Comparison of ENCODE assay signal across 1 cellular context in the genomic region with DNA sequence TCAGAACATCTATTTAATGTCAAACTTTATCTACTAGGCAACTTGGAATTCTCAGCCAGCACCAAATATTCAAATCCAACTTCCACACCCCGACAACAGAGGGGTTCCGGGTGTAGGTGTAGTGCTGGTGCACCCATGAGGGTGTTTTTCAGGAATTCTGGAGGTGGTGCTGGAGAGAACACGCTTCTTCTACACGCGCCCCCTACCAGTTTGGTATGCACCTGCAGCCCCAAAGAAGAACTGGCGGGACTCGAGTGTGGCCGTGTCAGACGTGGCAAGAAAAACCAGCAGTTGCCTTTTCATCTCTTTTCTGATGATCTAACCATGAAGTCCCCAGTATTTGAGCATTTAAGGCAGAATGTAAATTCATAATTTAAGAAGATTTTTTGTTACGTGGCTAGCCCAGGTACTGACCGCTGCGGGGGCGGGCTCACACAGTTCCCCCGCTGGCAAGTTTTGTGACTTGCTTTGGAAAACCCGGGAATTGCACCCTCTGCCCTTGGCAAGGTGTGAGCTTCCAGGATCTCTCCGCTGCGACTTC.
TF ChIP-seq lines count a peak whose summit lies in the region.

No MANE protein-coding gene starts in this region.

TF ChIP-seq in HepG2, 621 proteins besides CTCF, POLR2A, EP300 and RAD21 (continued from another document and continues in another):
- TF ChIP-seq SOX5 (CRISPR knock-in tag; IDR thresholded peaks at IDR 0.05; ENCODE audit: borderline replicate concordance) (no peak), KMT2A (CRISPR knock-in tag; IDR thresholded peaks at IDR 0.05) (no peak), BCL3 (CRISPR knock-in tag; IDR thresholded peaks at IDR 0.05) (no peak), STAG1 (CRISPR knock-in tag; IDR thresholded peaks at IDR 0.05) (peak; percentile 51), FOXK1 (CRISPR knock-in tag; IDR thresholded peaks at IDR 0.05; ENCODE audit: borderline replicate concordance, low read depth) (no peak), ZKSCAN8 (CRISPR knock-in tag; IDR thresholded peaks at IDR 0.05; ENCODE audit: borderline replicate concordance) (no peak), ZNF776 (CRISPR knock-in tag; IDR thresholded peaks at IDR 0.05) (no peak), ZNF17 (CRISPR knock-in tag; IDR thresholded peaks at IDR 0.05) (0 out of 2 replicates have a peak, but pooled peaks have one; percentile 67), NR2F6 (IDR thresholded peaks at IDR 0.05) (no peak), NR2F6 (CRISPR knock-in tag; IDR thresholded peaks at IDR 0.05) (peak; percentile 28; the same call in 1 of the 2 replicates), EED (CRISPR knock-in tag; IDR thresholded peaks at IDR 0.05) (no peak), JARID2 (CRISPR knock-in tag; IDR thresholded peaks at IDR 0.05; ENCODE audit: insufficient replicate concordance) (no peak), MXD3 (CRISPR knock-in tag; IDR thresholded peaks at IDR 0.05) (peak; percentile 38; the same call in 1 of the 2 replicates), ZNF138 (CRISPR knock-in tag; IDR thresholded peaks at IDR 0.05; ENCODE audit: low read depth) (no peak), HNRNPL (IDR thresholded peaks at IDR 0.05; ENCODE audit: low read depth, low read length) (0 out of 2 replicates have a peak, but pooled peaks have one; percentile 33), MEF2D (CRISPR knock-in tag; IDR thresholded peaks at IDR 0.05) (no peak), ZFP36L2 (CRISPR knock-in tag; IDR thresholded peaks at IDR 0.05) (no peak), ZSCAN21 (CRISPR knock-in tag; IDR thresholded peaks at IDR 0.05; ENCODE audit: borderline replicate concordance) (no peak), ZNF772 (CRISPR knock-in tag; IDR thresholded peaks at IDR 0.05) (no peak), ZNF180 (CRISPR knock-in tag; IDR thresholded peaks at IDR 0.05; ENCODE audit: borderline replicate concordance, low read depth) (no peak), EEA1 (CRISPR knock-in tag; IDR thresholded peaks at IDR 0.05; ENCODE audit: borderline replicate concordance) (no peak), ELF4 (CRISPR knock-in tag; IDR thresholded peaks at IDR 0.05; ENCODE audit: borderline replicate concordance) (peak; percentile 63; the same call in 1 of the 2 replicates), ASH2L (IDR thresholded peaks at IDR 0.05; ENCODE audit: insufficient read length, low read depth, low read length) (peak; percentile 65), SAP130 (CRISPR knock-in tag; IDR thresholded peaks at IDR 0.05; ENCODE audit: low read depth) (peak; percentile 50; the same call in 1 of the 2 replicates), NCOA1 (CRISPR knock-in tag; IDR thresholded peaks at IDR 0.05) (no peak), RFXAP (CRISPR knock-in tag; IDR thresholded peaks at IDR 0.05; ENCODE audit: borderline replicate concordance) (no peak), ZNF556 (CRISPR knock-in tag; IDR thresholded peaks at IDR 0.05; ENCODE audit: borderline replicate concordance) (no peak), NCOR1 (IDR thresholded peaks at IDR 0.05; ENCODE audit: borderline replicate concordance, low read length) (no peak), DMTF1 (CRISPR knock-in tag; IDR thresholded peaks at IDR 0.05) (no peak), NONO (IDR thresholded peaks at IDR 0.05) (no peak), NONO (CRISPR knock-in tag; conservative IDR thresholded peaks at IDR 0.05) (peak; percentile 59; the same call in 1 of the 2 replicates), IKZF1 (IDR thresholded peaks at IDR 0.05) (no peak), PAWR (CRISPR knock-in tag; IDR thresholded peaks at IDR 0.05; ENCODE audit: borderline replicate concordance) (no peak), ZNF280B (CRISPR knock-in tag; IDR thresholded peaks at IDR 0.05; ENCODE audit: borderline replicate concordance) (no peak), ZNF232 (CRISPR knock-in tag; IDR thresholded peaks at IDR 0.05; ENCODE audit: borderline replicate concordance) (no peak), ZNF121 (CRISPR knock-in tag; IDR thresholded peaks at IDR 0.05) (0 out of 2 replicates have a peak, but pooled peaks have one; percentile 10), GATAD2A (CRISPR knock-in tag; IDR thresholded peaks at IDR 0.05) (0 out of 2 replicates have a peak, but pooled peaks have one; percentile 49), PRMT3 (CRISPR knock-in tag; IDR thresholded peaks at IDR 0.05; ENCODE audit: borderline replicate concordance, low read depth) (no peak), ZNF34 (CRISPR knock-in tag; IDR thresholded peaks at IDR 0.05; ENCODE audit: borderline replicate concordance) (no peak), RFX1 (IDR thresholded peaks at IDR 0.05) (no peak), RXRA (CRISPR knock-in tag; IDR thresholded peaks at IDR 0.05) (peak; percentile 60; the same call in 1 of the 2 replicates), NR2C2 (CRISPR knock-in tag; IDR thresholded peaks at IDR 0.05; ENCODE audit: borderline replicate concordance) (no peak)
- TF ChIP-seq, protein P1, sequence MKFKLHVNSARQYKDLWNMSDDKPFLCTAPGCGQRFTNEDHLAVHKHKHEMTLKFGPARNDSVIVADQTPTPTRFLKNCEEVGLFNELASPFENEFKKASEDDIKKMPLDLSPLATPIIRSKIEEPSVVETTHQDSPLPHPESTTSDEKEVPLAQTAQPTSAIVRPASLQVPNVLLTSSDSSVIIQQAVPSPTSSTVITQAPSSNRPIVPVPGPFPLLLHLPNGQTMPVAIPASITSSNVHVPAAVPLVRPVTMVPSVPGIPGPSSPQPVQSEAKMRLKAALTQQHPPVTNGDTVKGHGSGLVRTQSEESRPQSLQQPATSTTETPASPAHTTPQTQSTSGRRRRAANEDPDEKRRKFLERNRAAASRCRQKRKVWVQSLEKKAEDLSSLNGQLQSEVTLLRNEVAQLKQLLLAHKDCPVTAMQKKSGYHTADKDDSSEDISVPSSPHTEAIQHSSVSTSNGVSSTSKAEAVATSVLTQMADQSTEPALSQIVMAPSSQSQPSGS (CRISPR knock-in tag; IDR thresholded peaks at IDR 0.05): peak; percentile 30; the same call in 1 of the 2 replicates
- TF ChIP-seq, protein P2, sequence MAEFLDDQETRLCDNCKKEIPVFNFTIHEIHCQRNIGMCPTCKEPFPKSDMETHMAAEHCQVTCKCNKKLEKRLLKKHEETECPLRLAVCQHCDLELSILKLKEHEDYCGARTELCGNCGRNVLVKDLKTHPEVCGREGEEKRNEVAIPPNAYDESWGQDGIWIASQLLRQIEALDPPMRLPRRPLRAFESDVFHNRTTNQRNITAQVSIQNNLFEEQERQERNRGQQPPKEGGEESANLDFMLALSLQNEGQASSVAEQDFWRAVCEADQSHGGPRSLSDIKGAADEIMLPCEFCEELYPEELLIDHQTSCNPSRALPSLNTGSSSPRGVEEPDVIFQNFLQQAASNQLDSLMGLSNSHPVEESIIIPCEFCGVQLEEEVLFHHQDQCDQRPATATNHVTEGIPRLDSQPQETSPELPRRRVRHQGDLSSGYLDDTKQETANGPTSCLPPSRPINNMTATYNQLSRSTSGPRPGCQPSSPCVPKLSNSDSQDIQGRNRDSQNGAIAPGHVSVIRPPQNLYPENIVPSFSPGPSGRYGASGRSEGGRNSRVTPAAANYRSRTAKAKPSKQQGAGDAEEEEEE (CRISPR knock-in tag; IDR thresholded peaks at IDR 0.05; ENCODE audit: borderline replicate concordance): no peak
- TF ChIP-seq, protein P3, sequence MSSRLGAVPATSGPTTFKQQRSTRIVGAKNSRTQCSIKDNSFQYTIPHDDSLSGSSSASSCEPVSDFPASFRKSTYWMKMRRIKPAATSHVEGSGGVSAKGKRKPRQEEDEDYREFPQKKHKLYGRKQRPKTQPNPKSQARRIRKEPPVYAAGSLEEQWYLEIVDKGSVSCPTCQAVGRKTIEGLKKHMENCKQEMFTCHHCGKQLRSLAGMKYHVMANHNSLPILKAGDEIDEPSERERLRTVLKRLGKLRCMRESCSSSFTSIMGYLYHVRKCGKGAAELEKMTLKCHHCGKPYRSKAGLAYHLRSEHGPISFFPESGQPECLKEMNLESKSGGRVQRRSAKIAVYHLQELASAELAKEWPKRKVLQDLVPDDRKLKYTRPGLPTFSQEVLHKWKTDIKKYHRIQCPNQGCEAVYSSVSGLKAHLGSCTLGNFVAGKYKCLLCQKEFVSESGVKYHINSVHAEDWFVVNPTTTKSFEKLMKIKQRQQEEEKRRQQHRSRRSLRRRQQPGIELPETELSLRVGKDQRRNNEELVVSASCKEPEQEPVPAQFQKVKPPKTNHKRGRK (CRISPR knock-in tag; IDR thresholded peaks at IDR 0.05): no peak
- TF ChIP-seq, protein P4, sequence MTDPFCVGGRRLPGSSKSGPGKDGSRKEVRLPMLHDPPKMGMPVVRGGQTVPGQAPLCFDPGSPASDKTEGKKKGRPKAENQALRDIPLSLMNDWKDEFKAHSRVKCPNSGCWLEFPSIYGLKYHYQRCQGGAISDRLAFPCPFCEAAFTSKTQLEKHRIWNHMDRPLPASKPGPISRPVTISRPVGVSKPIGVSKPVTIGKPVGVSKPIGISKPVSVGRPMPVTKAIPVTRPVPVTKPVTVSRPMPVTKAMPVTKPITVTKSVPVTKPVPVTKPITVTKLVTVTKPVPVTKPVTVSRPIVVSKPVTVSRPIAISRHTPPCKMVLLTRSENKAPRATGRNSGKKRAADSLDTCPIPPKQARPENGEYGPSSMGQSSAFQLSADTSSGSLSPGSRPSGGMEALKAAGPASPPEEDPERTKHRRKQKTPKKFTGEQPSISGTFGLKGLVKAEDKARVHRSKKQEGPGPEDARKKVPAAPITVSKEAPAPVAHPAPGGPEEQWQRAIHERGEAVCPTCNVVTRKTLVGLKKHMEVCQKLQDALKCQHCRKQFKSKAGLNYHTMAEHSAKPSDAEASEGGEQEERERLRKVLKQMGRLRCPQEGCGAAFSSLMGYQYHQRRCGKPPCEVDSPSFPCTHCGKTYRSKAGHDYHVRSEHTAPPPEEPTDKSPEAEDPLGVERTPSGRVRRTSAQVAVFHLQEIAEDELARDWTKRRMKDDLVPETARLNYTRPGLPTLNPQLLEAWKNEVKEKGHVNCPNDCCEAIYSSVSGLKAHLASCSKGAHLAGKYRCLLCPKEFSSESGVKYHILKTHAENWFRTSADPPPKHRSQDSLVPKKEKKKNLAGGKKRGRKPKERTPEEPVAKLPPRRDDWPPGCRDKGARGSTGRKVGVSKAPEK (CRISPR knock-in tag; IDR thresholded peaks at IDR 0.05; ENCODE audit: borderline replicate concordance): no peak
- TF ChIP-seq, protein P5, sequence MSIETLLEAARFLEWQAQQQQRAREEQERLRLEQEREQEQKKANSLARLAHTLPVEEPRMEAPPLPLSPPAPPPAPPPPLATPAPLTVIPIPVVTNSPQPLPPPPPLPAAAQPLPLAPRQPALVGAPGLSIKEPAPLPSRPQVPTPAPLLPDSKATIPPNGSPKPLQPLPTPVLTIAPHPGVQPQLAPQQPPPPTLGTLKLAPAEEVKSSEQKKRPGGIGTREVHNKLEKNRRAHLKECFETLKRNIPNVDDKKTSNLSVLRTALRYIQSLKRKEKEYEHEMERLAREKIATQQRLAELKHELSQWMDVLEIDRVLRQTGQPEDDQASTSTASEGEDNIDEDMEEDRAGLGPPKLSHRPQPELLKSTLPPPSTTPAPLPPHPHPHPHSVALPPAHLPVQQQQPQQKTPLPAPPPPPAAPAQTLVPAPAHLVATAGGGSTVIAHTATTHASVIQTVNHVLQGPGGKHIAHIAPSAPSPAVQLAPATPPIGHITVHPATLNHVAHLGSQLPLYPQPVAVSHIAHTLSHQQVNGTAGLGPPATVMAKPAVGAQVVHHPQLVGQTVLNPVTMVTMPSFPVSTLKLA (IDR thresholded peaks at IDR 0.05): no peak
- TF ChIP-seq, protein P6, sequence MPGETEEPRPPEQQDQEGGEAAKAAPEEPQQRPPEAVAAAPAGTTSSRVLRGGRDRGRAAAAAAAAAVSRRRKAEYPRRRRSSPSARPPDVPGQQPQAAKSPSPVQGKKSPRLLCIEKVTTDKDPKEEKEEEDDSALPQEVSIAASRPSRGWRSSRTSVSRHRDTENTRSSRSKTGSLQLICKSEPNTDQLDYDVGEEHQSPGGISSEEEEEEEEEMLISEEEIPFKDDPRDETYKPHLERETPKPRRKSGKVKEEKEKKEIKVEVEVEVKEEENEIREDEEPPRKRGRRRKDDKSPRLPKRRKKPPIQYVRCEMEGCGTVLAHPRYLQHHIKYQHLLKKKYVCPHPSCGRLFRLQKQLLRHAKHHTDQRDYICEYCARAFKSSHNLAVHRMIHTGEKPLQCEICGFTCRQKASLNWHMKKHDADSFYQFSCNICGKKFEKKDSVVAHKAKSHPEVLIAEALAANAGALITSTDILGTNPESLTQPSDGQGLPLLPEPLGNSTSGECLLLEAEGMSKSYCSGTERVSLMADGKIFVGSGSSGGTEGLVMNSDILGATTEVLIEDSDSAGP (CRISPR knock-in tag; IDR thresholded peaks at IDR 0.05; ENCODE audit: borderline replicate concordance): no peak
